Comparison of ENCODE assay signal across 12 cellular contexts in genomic region chr22:24485608-24486007, GRCh38. TPM values are rescaled to one million over a fixed set of nuclear protein-coding genes. Genes with fewer than 3 reads are reported as not detected.
DNase-seq lines count a peak whose midpoint lies in the region; TF ChIP-seq lines count a peak whose summit lies in the region.
"Had no signal": no experiment of that assay in that cellular context is flagged by ENCODE, and none has a peak within 500 bp of the region (broad histone marks: within the 10 kb centered on the region; RNA-seq: fewer than 3 reads in every experiment).

No MANE protein-coding gene starts in this region.

- no peak overlapping the region for H3K4me2 ChIP-seq in OCI-LY1 (ENCODE audit: low read length)

- no peaks in the 10 kb centered on the region for H3F3A ChIP-seq in OCI-LY1 (ENCODE audit: insufficient read depth, low read length)

- H3K79me2 ChIP-seq in OCI-LY1 (ENCODE audit: insufficient read depth, low read length): no peaks in the 10 kb centered on the region

- no peaks in the 10 kb centered on the region for H3K4me1 ChIP-seq in OCI-LY1 (ENCODE audit: insufficient read depth, low read length, severe bottlenecking)
- no peaks in the 10 kb centered on the region for H3K4me1 ChIP-seq in endodermal cell (ENCODE audit: control insufficient read depth, insufficient read depth, low read length)
- H3K4me1 ChIP-seq in neutrophil (ENCODE audit: control insufficient read depth in 1 of 2, insufficient read depth in 1 of 2, low read depth in 1 of 2, low read length in 1 of 2): peaks cover 66 to 67% of the 10 kb centered on the region in 2 experiments

- no peaks in the 10 kb centered on the region for H3K36me3 Mint-ChIP-seq in endodermal cell (ENCODE audit: low read depth)
- H3K36me3 Mint-ChIP-seq: immature natural killer cell had no signal

- H3K36me3 ChIP-seq in OCI-LY1 (ENCODE audit: insufficient read depth, low read length) (no peaks in the 10 kb centered on the region), endodermal cell (ENCODE audit: control insufficient read depth, insufficient read depth, low read length) (no peaks in the 10 kb centered on the region), neutrophil (no peaks in the 10 kb centered on the region)
- H3K36me3 ChIP-seq: thoracic aorta had no signal

- H3K9me2 ChIP-seq in OCI-LY1 (ENCODE audit: low read depth, low read length): no peaks in the 10 kb centered on the region

- H3K4me1 Mint-ChIP-seq in endodermal cell: peaks cover 2% of the 10 kb centered on the region
- H3K4me1 Mint-ChIP-seq: immature natural killer cell had no signal

- H3K9ac ChIP-seq in OCI-LY1 (ENCODE audit: low read length): no peak overlapping the region
- H3K9ac ChIP-seq in endodermal cell (ENCODE audit: extremely low read depth, low read length, poor library complexity, severe bottlenecking): no peak overlapping the region

- no peak overlapping the region for H3K4me3 Mint-ChIP-seq in endodermal cell
- H3K4me3 Mint-ChIP-seq: immature natural killer cell had no signal

- H2AFZ ChIP-seq in OCI-LY1 (ENCODE audit: low read length): no peak overlapping the region

- H3K27me3 ChIP-seq in OCI-LY1 (ENCODE audit: insufficient read depth, low read length) (no peaks in the 10 kb centered on the region), endodermal cell (ENCODE audit: control insufficient read depth, insufficient read depth, low read length, poor library complexity, severe bottlenecking) (no peaks in the 10 kb centered on the region), neutrophil (no peaks in the 10 kb centered on the region)

- no peaks in the 10 kb centered on the region for H3K9me3 Mint-ChIP-seq in endodermal cell
- H3K9me3 Mint-ChIP-seq: immature natural killer cell had no signal

- no peak overlapping the region for H3K27ac Mint-ChIP-seq in endodermal cell
- H3K27ac Mint-ChIP-seq: immature natural killer cell had no signal

- H3K27ac ChIP-seq in OCI-LY1 (ENCODE audit: low read depth, low read length, poor library complexity, severe bottlenecking) (no peak overlapping the region), endodermal cell (ENCODE audit: low read depth, low read length) (no peak overlapping the region), neutrophil (peak overlapping the region; percentile 77)
- H3K27ac ChIP-seq: thoracic aorta had no signal

- TF ChIP-seq CTCF in GM12872 (IDR thresholded peaks at IDR 0.05; ENCODE audit: insufficient read depth, low read depth, low read length): peak; percentile 22; the same call in 1 of the 3 replicates
- peak; percentile 49; the same call in 1 of the 2 replicates for TF ChIP-seq CTCF in OCI-LY1 (IDR thresholded peaks at IDR 0.05; ENCODE audit: low read length)
- peak; percentile 51 for TF ChIP-seq CTCF in endodermal cell (conservative IDR thresholded peaks at IDR 0.05)
- TF ChIP-seq CTCF in neutrophil (IDR thresholded peaks at IDR 0.05): no peak

- H3K4me3 ChIP-seq in OCI-LY1 (ENCODE audit: low read depth, low read length, poor library complexity, severe bottlenecking): no peak overlapping the region
- H3K4me3 ChIP-seq in endodermal cell (ENCODE audit: low read length): no peak overlapping the region
- H3K4me3 ChIP-seq in neutrophil (ENCODE audit: low read depth in 1 of 2, low read length in 1 of 2): no peak overlapping the region
- H3K4me3 ChIP-seq: thoracic aorta had no signal

- H3K9me3 ChIP-seq in OCI-LY1 (ENCODE audit: low read length): no peaks in the 10 kb centered on the region
- H3K9me3 ChIP-seq in endodermal cell (ENCODE audit: control insufficient read depth, low read length): no peaks in the 10 kb centered on the region
- no peaks in the 10 kb centered on the region for H3K9me3 ChIP-seq in neutrophil
- H3K9me3 ChIP-seq: thoracic aorta had no signal

- no peak for DNase-seq in endodermal cell
- DNase-seq in UCSD-AML1 (lab: John Stamatoyannopoulos, UW; ENCODE audit: unreplicated experiment): no peak
- no peak for DNase-seq in anterior cingulate cortex (lab: John Stamatoyannopoulos, UW)
- DNase-seq in activated CD4-positive, alpha-beta T cell treated with anti-CD3 and anti-CD28 coated beads for 4 hours: no peak
- DNase-seq: amygdala had no signal

- WGBS in endodermal cell (ENCODE audit: insufficient coverage in 1 of 2, insufficient read length in 1 of 2), 2 experiments: 66 to 67% methylated on average over 3 of the region's 3 CpGs

- peaks cover 6% of the 10 kb centered on the region for H3K27me3 Mint-ChIP-seq in endodermal cell (ENCODE audit: insufficient read depth)

- no peaks in the 10 kb centered on the region for H4K20me1 ChIP-seq in OCI-LY1 (ENCODE audit: insufficient read depth, low read length)

RNA-seq across cellular contexts. Expression of gene UPB1, which starts 9.5 kb away (rescaled TPM):
- under 1 TPM in 1 of 2 donors, not detected in 1; 0.40 TPM for total RNA-seq in endodermal cell
- polyA plus RNA-seq in endodermal cell (2013, experiment 1 of 2): 0.14 TPM
- polyA plus RNA-seq in endodermal cell (2013, experiment 2 of 2): 0.33 TPM
- total RNA-seq: H4, MCF 10A had no signal
- polyA plus RNA-seq: immature natural killer cell had no signal

RNA-seq across cellular contexts. Expression of gene ADORA2A, which starts 58.2 kb away (rescaled TPM):
- 1 to 10 TPM; 4.1 to 4.7 TPM for total RNA-seq in endodermal cell
- polyA plus RNA-seq in endodermal cell (2013, experiment 1 of 2): 4.2 TPM
- 4.4 TPM for polyA plus RNA-seq in endodermal cell (2013, experiment 2 of 2)
